In genomic region chr9:134956387-134956786, GRCh38 we compare ENCODE assay signal across 5 cellular contexts. TPM values are rescaled to one million over a fixed set of nuclear protein-coding genes. Genes with fewer than 3 reads are reported as not detected.
"Had no signal": no experiment of that assay in that cellular context is flagged by ENCODE, and none has a peak within 500 bp of the region (broad histone marks: within the 10 kb centered on the region; RNA-seq: fewer than 3 reads in every experiment).

No MANE protein-coding gene starts in this region.

RNA-seq across cellular contexts. Expression of gene FCN1, which starts 38.7 kb away (rescaled TPM):
- total RNA-seq: GM23248, H9, HT-29, IMR-90, LHCN-M2 had no signal
- polyA plus RNA-seq: GM23248, IMR-90 had no signal
